Comparison of ENCODE assay signal across 9 cellular contexts in genomic region chr6:163707385-163708355, GRCh38.
DNase-seq lines count a peak whose midpoint lies in the region; ATAC-seq and TF ChIP-seq lines count a peak whose summit lies in the region.
"Had no signal": no experiment of that assay in that cellular context is flagged by ENCODE, and none has a peak within 500 bp of the region (broad histone marks: within the 10 kb centered on the region; RNA-seq: fewer than 3 reads in every experiment).

No MANE protein-coding gene starts in this region.

- H3K9me3 ChIP-seq in skeletal muscle satellite cell (replicated peaks; ENCODE audit: low read length) (no peaks in the 10 kb centered on the region), A673 (ENCODE audit: low read depth, low read length, poor library complexity, severe bottlenecking) (no peaks in the 10 kb centered on the region)
- H3K9me3 ChIP-seq: tibial nerve had no signal

- no peak overlapping the region for H3K9ac ChIP-seq in skeletal muscle satellite cell (ENCODE audit: low read depth, low read length)

- H3K4me1 ChIP-seq in skeletal muscle satellite cell (ENCODE audit: control insufficient read depth, insufficient read depth, low read length) = peaks cover 23% of the 10 kb centered on the region
- no peaks in the 10 kb centered on the region for H3K4me1 ChIP-seq in A673 (ENCODE audit: insufficient read depth, low read length, poor library complexity, severe bottlenecking)

- no peak overlapping the region for H3K4me3 ChIP-seq in skeletal muscle satellite cell (ENCODE audit: low read length)
- H3K4me3 ChIP-seq in A673 (ENCODE audit: low read depth, low read length, poor library complexity, severe bottlenecking) = no peak overlapping the region
- H3K4me3 ChIP-seq: tibial nerve had no signal

- CTCF ChIA-PET in A673 (lab: Charles Lee) = no interaction called here

- BruUV-seq in A673 (replicated peaks; lab: Mats Ljungman, UMichigan) = no TSS peak

- no peaks in the 10 kb centered on the region for H3K27me3 ChIP-seq in skeletal muscle satellite cell (ENCODE audit: control insufficient read depth, insufficient read depth, low read length)
- H3K27me3 ChIP-seq in A673 (replicated peaks; ENCODE audit: insufficient read depth, low read depth, low read length, poor library complexity) = no peaks in the 10 kb centered on the region
- H3K27me3 ChIP-seq: tibial nerve had no signal

- DNase-seq in NCI-H2029 (lab: John Stamatoyannopoulos, UW) (peak; percentile 12), NCI-H2029 treated with DMSO at 0.1 percent for 48 hours (lab: John Stamatoyannopoulos, UW) (no peak), NAMALWA (ENCODE audit: low spot score) (peak; percentile 70), dermis blood vessel endothelial cell (no peak), A673 (ENCODE audit: low spot score) (no peak), posterior vena cava (ENCODE audit: low spot score) (no peak)

- no peak for TF ChIP-seq CTCF in A673 (conservative IDR thresholded peaks at IDR 0.05; ENCODE audit: low read depth, low read length)

- intact Hi-C loops in A673 (cut with micrococcal nuclease; ENCODE audit: unreplicated experiment) (no loop called here), posterior vena cava (cut with DNase I) (no loop called here)

- peak overlapping the region; percentile 19 for H3K4me2 ChIP-seq in skeletal muscle satellite cell (ENCODE audit: low read length)

- H3K36me3 ChIP-seq in skeletal muscle satellite cell (ENCODE audit: insufficient read depth, low read length) = no peaks in the 10 kb centered on the region
- no peaks in the 10 kb centered on the region for H3K36me3 ChIP-seq in A673 (ENCODE audit: insufficient read depth, low read length, poor library complexity, severe bottlenecking)
- H3K36me3 ChIP-seq: tibial nerve had no signal

- no peak overlapping the region for H3K27ac ChIP-seq in A673 (ENCODE audit: low read depth, low read length, poor library complexity, severe bottlenecking)

- ATAC-seq in HG02610 (IDR thresholded peaks at IDR 0.05; ENCODE audit: unreplicated experiment) = peak; percentile 40

- POLR2A ChIA-PET in A673 (lab: Charles Lee; ENCODE audit: low non-redundant PET) = no interaction called here

Comparison
In these comparisons a context has a peak if more than half of its experiments do, and no peak if none do; other contexts are left out.
1. DNase-seq: peak in NCI-H2029 (single experiment) and NAMALWA (single experiment); none in NCI-H2029 treated with DMSO at 0.1 percent for 48 hours (single experiment), dermis blood vessel endothelial cell (single experiment), A673 (single experiment) and posterior vena cava (single experiment).